ENCODE assay signal across 9 cellular contexts in the genomic region with DNA sequence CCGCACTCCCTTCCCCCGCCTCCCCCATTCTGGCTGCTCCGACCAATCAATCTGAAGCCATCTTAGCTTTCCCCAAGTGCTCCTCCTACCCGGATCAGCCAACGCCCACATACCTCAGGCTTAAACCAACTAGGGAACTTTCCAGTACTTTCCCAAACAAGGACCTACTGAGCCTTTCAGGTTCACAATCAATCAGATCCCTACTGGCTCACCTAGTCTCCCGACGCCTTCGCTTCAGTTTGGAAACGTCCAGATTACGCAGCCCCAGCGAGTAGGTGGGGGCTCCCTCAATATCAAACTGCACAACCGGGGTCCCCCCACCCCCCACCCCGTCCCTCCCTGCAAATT. TPM values are rescaled to one million over a fixed set of nuclear protein-coding genes. Genes with fewer than 3 reads are reported as not detected.
DNase-seq lines count a peak whose midpoint lies in the region; ATAC-seq, FAIRE-seq and TF ChIP-seq lines count a peak whose summit lies in the region.
"Had no signal": no experiment of that assay in that cellular context is flagged by ENCODE, and none has a peak within 500 bp of the region (broad histone marks: within the 10 kb centered on the region; RNA-seq: fewer than 3 reads in every experiment).

No MANE protein-coding gene starts in this region.

- DNase-seq in DMS79 (lab: John Stamatoyannopoulos, UW) = peak; percentile 89
- peak; percentile 72 for DNase-seq in RCC 7860 (ENCODE audit: low spot score)
- peak; percentile 43 for DNase-seq in activated gamma-delta T cell treated with anti-CD3 and anti-CD28 coated beads, Interleukin-2, amount 50 U/mL, for 16 hours (ENCODE audit: low read depth)
- peak; percentile 98 for DNase-seq in fibroblast of pulmonary artery (ENCODE audit: low read depth)
- peak; percentile 94 for DNase-seq in stomach

- TF ChIP-seq CTCF in fibroblast of pulmonary artery (IDR thresholded peaks at IDR 0.05; ENCODE audit: low read length, missing control alignments) = no peak
- TF ChIP-seq CTCF in stomach (IDR thresholded peaks at IDR 0.05) = no peak

- H3K27ac ChIP-seq in HUES64 (ENCODE audit: low read depth, low read length) (peak overlapping the region; percentile 99), muscle layer of colon (ENCODE audit: low read depth, low read length) (peak overlapping the region; percentile 87), stomach (peak overlapping the region; percentile 89 to 100 (median 99))

- TF ChIP-seq EP300 in stomach (IDR thresholded peaks at IDR 0.05) = no peak

- intact Hi-C loops in stomach (cut with DNase I; ENCODE audit: low total_unique reads) = no loop called here

- no peak for FAIRE-seq in RCC 7860 (lab: Jason Lieb, UNC)
- FAIRE-seq: TTC549 had no signal

- no peaks in the 10 kb centered on the region for H3K27me3 ChIP-seq in HUES64 (ENCODE audit: insufficient read depth, low read length)
- no peaks in the 10 kb centered on the region for H3K27me3 ChIP-seq in muscle layer of colon (ENCODE audit: control insufficient read depth in 1 of 2, insufficient read depth in 2 of 2, low read length in 2 of 2)
- H3K27me3 ChIP-seq in stomach = no peaks in the 10 kb centered on the region

- H3K36me3 ChIP-seq in HUES64 (ENCODE audit: insufficient read depth, low read length) (no peaks in the 10 kb centered on the region), muscle layer of colon (ENCODE audit: insufficient read depth, low read length) (no peaks in the 10 kb centered on the region), stomach (no peaks in the 10 kb centered on the region)

- peak in 1 of 4 donors; percentile 10 for TF ChIP-seq POLR2A in stomach (IDR thresholded peaks at IDR 0.05)

- no peaks in the 10 kb centered on the region for H3K9me3 ChIP-seq in HUES64 (ENCODE audit: insufficient read depth, low read depth, low read length)
- H3K9me3 ChIP-seq in muscle layer of colon (ENCODE audit: low read length) = no peaks in the 10 kb centered on the region
- no peaks in the 10 kb centered on the region for H3K9me3 ChIP-seq in stomach

- H3K4me3 ChIP-seq in HUES64 (ENCODE audit: low read length) (peak overlapping the region; percentile 69), fibroblast of pulmonary artery (replicated peaks; ENCODE audit: low read depth, low read length) (peak overlapping the region; percentile 66), muscle layer of colon (ENCODE audit: low read depth in 1 of 2, low read length in 2 of 2) (peak overlapping the region; percentile 67 to 75), stomach (peak overlapping the region; percentile 53 to 63 (median 56))

- peaks cover 3% of the 10 kb centered on the region; the same call in 1 of the 2 replicates for H3K4me1 ChIP-seq in HUES64 (ENCODE audit: insufficient read depth, low read length)
- H3K4me1 ChIP-seq in muscle layer of colon (ENCODE audit: insufficient read depth, low read length) = peaks cover 24% of the 10 kb centered on the region
- H3K4me1 ChIP-seq in stomach = peaks cover 21 to 41% (median 34%) of the 10 kb centered on the region in 4 donors

- peak overlapping the region; percentile 61; the same call in 1 of the 2 replicates for H3K9ac ChIP-seq in HUES64 (ENCODE audit: low read depth, low read length)
- H3K9ac ChIP-seq in muscle layer of colon (ENCODE audit: low read length) = peak overlapping the region; percentile 74

- under 1% methylated on average over 13 of the region's 13 CpGs for whole genome bisulfite sequencing in HUES64
- 0% methylated on average over 12 to 13 of the region's 13 CpGs for WGBS in stomach, 5 donors

- ATAC-seq in HG03521 (IDR thresholded peaks at IDR 0.05; ENCODE audit: unreplicated experiment) = no peak

RNA-seq across cellular contexts. Expression of a gene that starts 0.4 kb away (rescaled TPM):
- 1.1 TPM for polyA plus RNA-seq in HUES64 (2013, experiment 1 of 2)
- 0.95 TPM for polyA plus RNA-seq in HUES64 (2013, experiment 2 of 2)
- 1 to 10 TPM in 2 of 5 donors, not detected in 3; 1.1 to 1.7 TPM for total RNA-seq in stomach
- polyA plus RNA-seq in stomach = under 1 TPM; 0.46 to 0.98 (median 0.75) TPM

RNA-seq across cellular contexts. Expression of a gene that starts 0.7 kb away (rescaled TPM):
- 27.0 TPM for polyA plus RNA-seq in HUES64 (2013, experiment 1 of 2)
- 29.7 TPM for polyA plus RNA-seq in HUES64 (2013, experiment 2 of 2)
- 100 to 1,000 TPM in 3 of 5 donors, 10 to 100 TPM in 2; 68.8 to 124 (median 113) TPM for total RNA-seq in stomach
- 100 to 1,000 TPM in 1 of 3 donors, 10 to 100 TPM in 2; 51.1 to 107 (median 64.8) TPM for polyA plus RNA-seq in stomach

RNA-seq across cellular contexts. Expression of a gene that starts 7.9 kb away (rescaled TPM):
- polyA plus RNA-seq in HUES64 (2013, experiment 1 of 2) = 110 TPM
- polyA plus RNA-seq in HUES64 (2013, experiment 2 of 2) = 114 TPM
- total RNA-seq in stomach = 10 to 100 TPM in 3 of 5 donors, 1 to 10 TPM in 1, not detected in 1; 6.7 to 34.5 (median 11.4) TPM
- polyA plus RNA-seq in stomach = 10 to 100 TPM; 45.2 to 55.8 (median 50.4) TPM

RNA-seq across cellular contexts. Expression of a gene that starts 12.9 kb away (rescaled TPM):
- polyA plus RNA-seq in HUES64 (2013, experiment 1 of 2) = 31.2 TPM
- 31.6 TPM for polyA plus RNA-seq in HUES64 (2013, experiment 2 of 2)
- 100 to 1,000 TPM in 3 of 5 donors, 10 to 100 TPM in 2; 44.3 to 165 (median 105) TPM for total RNA-seq in stomach
- polyA plus RNA-seq in stomach = 10 to 100 TPM; 35.9 to 66.0 (median 51.3) TPM

RNA-seq across cellular contexts. Expression of a gene that starts 19.1 kb away (rescaled TPM):
- polyA plus RNA-seq in HUES64 (2013, experiment 1 of 2) = 86.0 TPM
- polyA plus RNA-seq in HUES64 (2013, experiment 2 of 2) = 86.9 TPM
- 10 to 100 TPM; 21.6 to 56.5 (median 24.1) TPM for total RNA-seq in stomach
- polyA plus RNA-seq in stomach = 10 to 100 TPM; 11.0 to 31.8 (median 27.7) TPM

Comparison
In these comparisons a context has a peak if more than half of its experiments do, and no peak if none do; other contexts are left out.
1. DNase-seq: peak in every context shown above with its lines; median percentile 98 in fibroblast of pulmonary artery; 94 in stomach; 89 in DMS79; 72 in RCC 7860; 43 in activated gamma-delta T cell treated with anti-CD3 and anti-CD28 coated beads, Interleukin-2, amount 50 U/mL, for 16 hours.